Comparison of ENCODE assay signal across 12 cellular contexts in genomic region chr7:21365866-21366624, GRCh38.
DNase-seq lines count a peak whose midpoint lies in the region; ATAC-seq, FAIRE-seq and TF ChIP-seq lines count a peak whose summit lies in the region.
"Had no signal": no experiment of that assay in that cellular context is flagged by ENCODE, and none has a peak within 500 bp of the region (broad histone marks: within the 10 kb centered on the region; RNA-seq: fewer than 3 reads in every experiment).

No MANE protein-coding gene starts in this region.

- H3K9me3 ChIP-seq in GM12878 (replicated peaks; ENCODE audit: control insufficient read depth, insufficient read depth, low read length) (peaks cover 12% of the 10 kb centered on the region; the same call in 2 of the 3 replicates), small intestine (ENCODE audit: control insufficient read depth, low read depth) (no peaks in the 10 kb centered on the region)
- no peaks in the 10 kb centered on the region for H3K9me3 ChIP-seq in CD4-positive, alpha-beta memory T cell (ENCODE audit: control insufficient read depth in 1 of 2, low read length in 2 of 2)
- H3K9me3 ChIP-seq: vagina had no signal

- POLR2A ChIA-PET in GM12878 (lab: Charles Lee), result no interaction called here
- POLR2A ChIA-PET in CD4-positive, alpha-beta memory T cell (lab: Charles Lee; ENCODE audit: partially characterized antibody), result no interaction called here

- H3K27ac ChIP-seq in GM12878 (ENCODE audit: control insufficient read depth, insufficient read depth), result no peak overlapping the region; the same call in 1 of the 2 replicates
- no peak overlapping the region for H3K27ac ChIP-seq in small intestine (ENCODE audit: low read depth in 1 of 2, low read length in 1 of 2)
- H3K27ac ChIP-seq in CD4-positive, alpha-beta memory T cell (ENCODE audit: low read depth, low read length), result no peak overlapping the region
- H3K27ac ChIP-seq: KMS-11, vagina had no signal

- H3K27me3 ChIP-seq in GM12878 (replicated peaks in 1 of 2; ENCODE audit: control insufficient read depth in 2 of 2, insufficient read depth in 2 of 2, low read length in 1 of 2) (no peaks in the 10 kb centered on the region), small intestine (ENCODE audit: control insufficient read depth in 2 of 2, insufficient read depth in 2 of 2, low read length in 2 of 2) (no peaks in the 10 kb centered on the region)
- H3K27me3 ChIP-seq in CD4-positive, alpha-beta memory T cell (ENCODE audit: insufficient read depth, low read length), result no peaks in the 10 kb centered on the region
- H3K27me3 ChIP-seq: vagina had no signal

- TF ChIP-seq CTCF in GM12878 (IDR thresholded peaks at IDR 0.05 in 2 of 3, conservative IDR thresholded peaks at IDR 0.05 in 1 of 3; ENCODE audit: control insufficient read depth in 2 of 3, extremely low read depth in 1 of 3, insufficient read depth in 1 of 3, low read depth in 3 of 3, low read length in 3 of 3), result no peak

- 52% methylated on average over 6 of the region's 6 CpGs for WGBS in GM12878 (ENCODE audit: insufficient coverage, insufficient replicate concordance, low lambda C conversion rate, missing lambda C conversion rate)
- 13 to 48% (median 31%) methylated on average over 6 of the region's 6 CpGs for WGBS in small intestine, 3 donors

- no peaks in the 10 kb centered on the region for H4K20me1 ChIP-seq in GM12878 (ENCODE audit: control insufficient read depth, insufficient read depth)

- no TSS peak for BruUV-seq in GM12878 (replicated peaks; lab: Mats Ljungman, UMichigan)

- DNase-seq in activated T-cell treated with anti-CD3 and anti-CD28 coated beads, Interleukin-2, amount 50 U/mL, for 72 hours, result no peak
- no peak for DNase-seq in activated T-cell treated with anti-CD3 and anti-CD28 coated beads, Interleukin-2, amount 50 U/mL, for 1 hour
- peak; percentile 81 for DNase-seq in NCI-H2196 treated with DMSO at 0.1 percent for 48 hours (lab: John Stamatoyannopoulos, UW; ENCODE audit: unreplicated experiment)
- no peak for DNase-seq in GM12878 (ENCODE audit: low read depth, low spot score)
- peak; percentile 81 for DNase-seq in small intestine
- no peak for DNase-seq in activated CD4-positive, CD25-positive, alpha-beta regulatory T cell treated with anti-CD3 and anti-CD28 coated beads, Interleukin-2, amount 50 U/mL, for 72 hours
- DNase-seq in NCI-H2227 treated with DMSO at 0.1 percent for 48 hours (lab: John Stamatoyannopoulos, UW), result no peak
- DNase-seq in CD4-positive, alpha-beta memory T cell, result no peak
- DNase-seq: HFFc6 had no signal

- no peak for TF ChIP-seq POLR2A in GM12878 (IDR thresholded peaks at IDR 0.05; ENCODE audit: low read depth, low read length)

- H3K4me3 Mint-ChIP-seq in activated T-cell treated with anti-CD3 and anti-CD28 coated beads, Interleukin-2, amount 50 U/mL, for 72 hours, result peak overlapping the region in 1 of 2 donors; percentile 76
- peak overlapping the region in 4 of 8 donors; percentile 13 to 70 (median 48) for H3K4me3 Mint-ChIP-seq in CD4-positive, alpha-beta memory T cell
- H3K4me3 Mint-ChIP-seq: HFFc6 had no signal

- SMC1A ChIA-PET in GM12878 (lab: Charles Lee; ENCODE audit: uncharacterized antibody, unreplicated experiment), result interaction anchor here (1.0 to 7.1 kb wide), 8 partner anchors 10 to 67 kb away, joined by 3 to 52 read pairs (median 8); no protein-coding TSS in a partner anchor

- no peak overlapping the region for H3K4me3 ChIP-seq in GM12878
- no peak overlapping the region for H3K4me3 ChIP-seq in small intestine (ENCODE audit: low read depth in 1 of 2, low read length in 2 of 2)
- no peak overlapping the region for H3K4me3 ChIP-seq in CD4-positive, alpha-beta memory T cell (ENCODE audit: low read length in 2 of 2)
- H3K4me3 ChIP-seq: vagina had no signal

- H3K36me3 ChIP-seq in GM12878 (ENCODE audit: control insufficient read depth in 2 of 2, insufficient read depth in 2 of 2, low read length in 1 of 2) (no peaks in the 10 kb centered on the region), small intestine (ENCODE audit: control insufficient read depth in 2 of 2, insufficient read depth in 2 of 2, low read length in 2 of 2) (no peaks in the 10 kb centered on the region)
- H3K36me3 ChIP-seq in CD4-positive, alpha-beta memory T cell (ENCODE audit: insufficient read depth, low read length), result no peaks in the 10 kb centered on the region
- H3K36me3 ChIP-seq: vagina had no signal

- H3K9ac ChIP-seq in GM12878 (ENCODE audit: control insufficient read depth, insufficient read depth, low read length), result no peak overlapping the region
- H3K9ac ChIP-seq: KMS-11 had no signal

- ATAC-seq in activated T-cell treated with anti-CD3 and anti-CD28 coated beads, Interleukin-2, amount 50 U/mL, for 72 hours (replicated peaks in 1 of 2), result no peak
- no peak for ATAC-seq in GM12878

- TF ChIP-seq RAD21 in GM12878 (IDR thresholded peaks at IDR 0.05; ENCODE audit: insufficient read depth, low read depth, low read length), result no peak

- RAD21 ChIA-PET in GM12878 (lab: Charles Lee; ENCODE audit: unreplicated experiment), result interaction anchor here (5.8 kb wide), 1 partner anchor 13 kb away, joined by 29 read pairs; no protein-coding TSS in a partner anchor

- no peak overlapping the region for H2AFZ ChIP-seq in GM12878 (ENCODE audit: control insufficient read depth, low read depth, low read length)

- TF ChIP-seq EP300 in GM12878 (IDR thresholded peaks at IDR 0.05; ENCODE audit: borderline replicate concordance in 1 of 2, control insufficient read depth in 1 of 2, low read depth in 2 of 2, low read length in 2 of 2), result no peak

- peaks cover 21% of the 10 kb centered on the region for H3K4me1 ChIP-seq in GM12878 (ENCODE audit: control insufficient read depth, insufficient read depth, low read length)
- no peaks in the 10 kb centered on the region for H3K4me1 ChIP-seq in small intestine (ENCODE audit: control insufficient read depth in 2 of 2, insufficient read depth in 1 of 2, low read depth in 1 of 2, low read length in 1 of 2)
- H3K4me1 ChIP-seq in CD4-positive, alpha-beta memory T cell (ENCODE audit: insufficient read depth, low read length), result peaks cover 23% of the 10 kb centered on the region
- H3K4me1 ChIP-seq: vagina had no signal

- in situ Hi-C loops in GM12878 (cut with MboI), result loop anchor here (25.0 kb wide), 1 partner anchor 1129 kb away; no protein-coding TSS in a partner anchor

- H3K4me2 ChIP-seq in GM12878 (ENCODE audit: control insufficient read depth, insufficient read depth), result no peak overlapping the region
- H3K4me2 ChIP-seq: KMS-11 had no signal

- no peaks in the 10 kb centered on the region for H3K27me3 Mint-ChIP-seq in activated T-cell treated with anti-CD3 and anti-CD28 coated beads, Interleukin-2, amount 50 U/mL, for 72 hours (ENCODE audit: low read depth)
- H3K27me3 Mint-ChIP-seq in CD4-positive, alpha-beta memory T cell, result peaks cover 0 to 1% of the 10 kb centered on the region in 2 donors

- intact Hi-C loops in GM12878 (cut with micrococcal nuclease; ENCODE audit: unreplicated experiment), result no loop called here
- intact Hi-C loops in CD4-positive, alpha-beta memory T cell (cut with micrococcal nuclease), result loop anchor here (1.0 kb wide), 1 partner anchor 11 kb away; no protein-coding TSS in a partner anchor

- peaks cover 0 to 3% of the 10 kb centered on the region in 2 donors for H3K9me3 Mint-ChIP-seq in activated T-cell treated with anti-CD3 and anti-CD28 coated beads, Interleukin-2, amount 50 U/mL, for 72 hours
- peaks cover 0 to 3% (median 0%) of the 10 kb centered on the region in 8 donors for H3K9me3 Mint-ChIP-seq in CD4-positive, alpha-beta memory T cell

- peak; percentile 54 for FAIRE-seq in GM12878 (lab: Jason Lieb, UNC)
- peak; percentile 15 for FAIRE-seq in small intestine (lab: Jason Lieb, UNC)
- FAIRE-seq: frontal cortex had no signal

- no peaks in the 10 kb centered on the region for H3K79me2 ChIP-seq in GM12878 (ENCODE audit: control insufficient read depth, insufficient read depth, low read length)

- peak overlapping the region; percentile 94 for H3K27ac Mint-ChIP-seq in activated T-cell treated with anti-CD3 and anti-CD28 coated beads, Interleukin-2, amount 50 U/mL, for 72 hours
- H3K27ac Mint-ChIP-seq in CD4-positive, alpha-beta memory T cell, result peak overlapping the region in 2 of 7 donors; percentile 45 to 79
- H3K27ac Mint-ChIP-seq: HFFc6 had no signal

- CTCF ChIA-PET in GM12878 (lab: Yijun Ruan, JAX), result interaction anchor here (1.4 to 2.3 kb wide), 2 partner anchors 13 to 110 kb away, joined by 3 to 10 read pairs; no protein-coding TSS in a partner anchor
- CTCF ChIA-PET in CD4-positive, alpha-beta memory T cell (lab: Charles Lee; ENCODE audit: partially characterized antibody), result no interaction called here

- H3K36me3 Mint-ChIP-seq in activated T-cell treated with anti-CD3 and anti-CD28 coated beads, Interleukin-2, amount 50 U/mL, for 72 hours (ENCODE audit: insufficient read depth in 2 of 2), result peaks cover 0 to 3% of the 10 kb centered on the region in 2 donors
- no peaks in the 10 kb centered on the region for H3K36me3 Mint-ChIP-seq in CD4-positive, alpha-beta memory T cell

- peaks cover 53% of the 10 kb centered on the region for H3K4me1 Mint-ChIP-seq in activated T-cell treated with anti-CD3 and anti-CD28 coated beads, Interleukin-2, amount 50 U/mL, for 72 hours (ENCODE audit: low read depth)
- H3K4me1 Mint-ChIP-seq in CD4-positive, alpha-beta memory T cell, result peaks cover 26 to 34% (median 30%) of the 10 kb centered on the region in 4 donors

TF ChIP-seq in GM12878, 131 proteins besides CTCF, POLR2A, EP300 and RAD21 (continues in another document):
- TF ChIP-seq, protein P1, sequence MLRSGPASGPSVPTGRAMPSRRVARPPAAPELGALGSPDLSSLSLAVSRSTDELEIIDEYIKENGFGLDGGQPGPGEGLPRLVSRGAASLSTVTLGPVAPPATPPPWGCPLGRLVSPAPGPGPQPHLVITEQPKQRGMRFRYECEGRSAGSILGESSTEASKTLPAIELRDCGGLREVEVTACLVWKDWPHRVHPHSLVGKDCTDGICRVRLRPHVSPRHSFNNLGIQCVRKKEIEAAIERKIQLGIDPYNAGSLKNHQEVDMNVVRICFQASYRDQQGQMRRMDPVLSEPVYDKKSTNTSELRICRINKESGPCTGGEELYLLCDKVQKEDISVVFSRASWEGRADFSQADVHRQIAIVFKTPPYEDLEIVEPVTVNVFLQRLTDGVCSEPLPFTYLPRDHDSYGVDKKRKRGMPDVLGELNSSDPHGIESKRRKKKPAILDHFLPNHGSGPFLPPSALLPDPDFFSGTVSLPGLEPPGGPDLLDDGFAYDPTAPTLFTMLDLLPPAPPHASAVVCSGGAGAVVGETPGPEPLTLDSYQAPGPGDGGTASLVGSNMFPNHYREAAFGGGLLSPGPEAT (IDR thresholded peaks at IDR 0.05; ENCODE audit: low read depth), result no peak
- no peak for TF ChIP-seq HDAC6 (IDR thresholded peaks at IDR 0.05; ENCODE audit: unreplicated experiment)
- no peak for TF ChIP-seq IRF4 (IDR thresholded peaks at IDR 0.05; ENCODE audit: low read depth, low read length)

Comparison
In these comparisons a context has a peak if more than half of its experiments do, and no peak if none do; other contexts are left out.
1. DNase-seq: peak in NCI-H2196 treated with DMSO at 0.1 percent for 48 hours (single experiment) and small intestine (single experiment); none in activated T-cell treated with anti-CD3 and anti-CD28 coated beads, Interleukin-2, amount 50 U/mL, for 72 hours (0 of 2), activated T-cell treated with anti-CD3 and anti-CD28 coated beads, Interleukin-2, amount 50 U/mL, for 1 hour (single experiment), GM12878 (single experiment), activated CD4-positive, CD25-positive, alpha-beta regulatory T cell treated with anti-CD3 and anti-CD28 coated beads, Interleukin-2, amount 50 U/mL, for 72 hours (single experiment), NCI-H2227 treated with DMSO at 0.1 percent for 48 hours (single experiment) and CD4-positive, alpha-beta memory T cell (0 of 5).